ENCODE assay signal across 1 cellular context in the genomic region with DNA sequence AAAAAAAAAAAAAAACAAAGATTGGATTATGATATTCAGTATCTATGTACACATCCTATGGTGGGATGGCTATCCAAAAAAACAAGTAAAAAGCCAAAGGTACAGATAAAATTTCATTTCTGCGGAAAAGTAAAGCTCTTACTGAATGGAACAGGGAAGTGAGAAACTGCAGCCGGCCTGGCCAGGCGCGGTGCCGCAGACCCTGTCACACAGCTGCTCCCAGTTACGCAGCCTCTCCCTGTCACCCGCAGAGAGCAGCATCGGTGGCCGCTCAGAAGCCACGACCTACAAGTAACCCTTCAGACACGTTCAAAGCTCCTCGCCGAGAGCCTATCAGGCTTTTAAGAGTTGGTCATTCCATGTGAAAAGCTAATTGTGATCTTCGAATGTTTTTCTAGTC.
A peak's percentile ranks its signal among the peaks of the same experiment; 100 is the strongest.
TF ChIP-seq lines count a peak whose summit lies in the region.

No MANE protein-coding gene starts in this region.

TF ChIP-seq in GM12878, 131 proteins besides CTCF, POLR2A, EP300 and RAD21 (continued from another document):
- TF ChIP-seq, protein P1, sequence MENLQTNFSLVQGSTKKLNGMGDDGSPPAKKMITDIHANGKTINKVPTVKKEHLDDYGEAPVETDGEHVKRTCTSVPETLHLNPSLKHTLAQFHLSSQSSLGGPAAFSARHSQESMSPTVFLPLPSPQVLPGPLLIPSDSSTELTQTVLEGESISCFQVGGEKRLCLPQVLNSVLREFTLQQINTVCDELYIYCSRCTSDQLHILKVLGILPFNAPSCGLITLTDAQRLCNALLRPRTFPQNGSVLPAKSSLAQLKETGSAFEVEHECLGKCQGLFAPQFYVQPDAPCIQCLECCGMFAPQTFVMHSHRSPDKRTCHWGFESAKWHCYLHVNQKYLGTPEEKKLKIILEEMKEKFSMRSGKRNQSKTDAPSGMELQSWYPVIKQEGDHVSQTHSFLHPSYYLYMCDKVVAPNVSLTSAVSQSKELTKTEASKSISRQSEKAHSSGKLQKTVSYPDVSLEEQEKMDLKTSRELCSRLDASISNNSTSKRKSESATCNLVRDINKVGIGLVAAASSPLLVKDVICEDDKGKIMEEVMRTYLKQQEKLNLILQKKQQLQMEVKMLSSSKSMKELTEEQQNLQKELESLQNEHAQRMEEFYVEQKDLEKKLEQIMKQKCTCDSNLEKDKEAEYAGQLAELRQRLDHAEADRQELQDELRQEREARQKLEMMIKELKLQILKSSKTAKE (IDR thresholded peaks at IDR 0.05; ENCODE audit: low read depth, poor library complexity, severe bottlenecking): peak; percentile 37
- TF ChIP-seq YY1 (IDR thresholded peaks at IDR 0.05; ENCODE audit: low read depth, low read length) (no peak), ZNF24 (IDR thresholded peaks at IDR 0.05) (no peak), CHD2 (IDR thresholded peaks at IDR 0.05; ENCODE audit: borderline replicate concordance, low read depth, low read length) (peak; percentile 47; the same call in 1 of the 2 replicates), JUND (IDR thresholded peaks at IDR 0.05; ENCODE audit: low read depth, low read length) (0 out of 2 replicates have a peak, but pooled peaks have one; percentile 21), CREB1 (IDR thresholded peaks at IDR 0.05; ENCODE audit: low read depth) (0 out of 2 replicates have a peak, but pooled peaks have one; percentile 12), TCF3 (IDR thresholded peaks at IDR 0.05; ENCODE audit: borderline replicate concordance, insufficient read depth, low read depth, low read length) (peak; percentile 76; the same call in 1 of the 2 replicates), IRF4 (IDR thresholded peaks at IDR 0.05; ENCODE audit: low read depth, low read length) (peak; percentile 69; the same call in 1 of the 2 replicates), TCF12 (IDR thresholded peaks at IDR 0.05; ENCODE audit: low read depth, low read length) (peak; percentile 91), BHLHE40 (IDR thresholded peaks at IDR 0.05; ENCODE audit: borderline replicate concordance in 1 of 2, low read depth in 2 of 2, low read length in 1 of 2) (peak; percentile 20 to 56; a peak in 2 of 4 replicates), IKZF2 (IDR thresholded peaks at IDR 0.05) (peak; percentile 38 to 59; a peak in 2 of 4 replicates), PAX5 (IDR thresholded peaks at IDR 0.05; ENCODE audit: borderline replicate concordance, low read depth, low read length) (0 out of 2 replicates have a peak, but pooled peaks have one; percentile 20), NBN (IDR thresholded peaks at IDR 0.05) (0 out of 2 replicates have a peak, but pooled peaks have one; percentile 39), ATF7 (IDR thresholded peaks at IDR 0.05; ENCODE audit: low read depth) (0 out of 2 replicates have a peak, but pooled peaks have one; percentile 17), CHD4 (IDR thresholded peaks at IDR 0.05) (no peak)
- TF ChIP-seq, protein P2, sequence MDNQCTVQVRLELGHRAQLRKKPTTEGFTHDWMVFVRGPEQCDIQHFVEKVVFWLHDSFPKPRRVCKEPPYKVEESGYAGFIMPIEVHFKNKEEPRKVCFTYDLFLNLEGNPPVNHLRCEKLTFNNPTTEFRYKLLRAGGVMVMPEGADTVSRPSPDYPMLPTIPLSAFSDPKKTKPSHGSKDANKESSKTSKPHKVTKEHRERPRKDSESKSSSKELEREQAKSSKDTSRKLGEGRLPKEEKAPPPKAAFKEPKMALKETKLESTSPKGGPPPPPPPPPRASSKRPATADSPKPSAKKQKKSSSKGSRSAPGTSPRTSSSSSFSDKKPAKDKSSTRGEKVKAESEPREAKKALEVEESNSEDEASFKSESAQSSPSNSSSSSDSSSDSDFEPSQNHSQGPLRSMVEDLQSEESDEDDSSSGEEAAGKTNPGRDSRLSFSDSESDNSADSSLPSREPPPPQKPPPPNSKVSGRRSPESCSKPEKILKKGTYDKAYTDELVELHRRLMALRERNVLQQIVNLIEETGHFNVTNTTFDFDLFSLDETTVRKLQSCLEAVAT (IDR thresholded peaks at IDR 0.05): peak; percentile 53; the same call in 1 of the 2 replicates
- TF ChIP-seq, protein P3, sequence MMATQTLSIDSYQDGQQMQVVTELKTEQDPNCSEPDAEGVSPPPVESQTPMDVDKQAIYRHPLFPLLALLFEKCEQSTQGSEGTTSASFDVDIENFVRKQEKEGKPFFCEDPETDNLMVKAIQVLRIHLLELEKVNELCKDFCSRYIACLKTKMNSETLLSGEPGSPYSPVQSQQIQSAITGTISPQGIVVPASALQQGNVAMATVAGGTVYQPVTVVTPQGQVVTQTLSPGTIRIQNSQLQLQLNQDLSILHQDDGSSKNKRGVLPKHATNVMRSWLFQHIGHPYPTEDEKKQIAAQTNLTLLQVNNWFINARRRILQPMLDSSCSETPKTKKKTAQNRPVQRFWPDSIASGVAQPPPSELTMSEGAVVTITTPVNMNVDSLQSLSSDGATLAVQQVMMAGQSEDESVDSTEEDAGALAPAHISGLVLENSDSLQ (IDR thresholded peaks at IDR 0.05): 0 out of 2 replicates have a peak, but pooled peaks have one; percentile 27
- TF ChIP-seq, protein P4, sequence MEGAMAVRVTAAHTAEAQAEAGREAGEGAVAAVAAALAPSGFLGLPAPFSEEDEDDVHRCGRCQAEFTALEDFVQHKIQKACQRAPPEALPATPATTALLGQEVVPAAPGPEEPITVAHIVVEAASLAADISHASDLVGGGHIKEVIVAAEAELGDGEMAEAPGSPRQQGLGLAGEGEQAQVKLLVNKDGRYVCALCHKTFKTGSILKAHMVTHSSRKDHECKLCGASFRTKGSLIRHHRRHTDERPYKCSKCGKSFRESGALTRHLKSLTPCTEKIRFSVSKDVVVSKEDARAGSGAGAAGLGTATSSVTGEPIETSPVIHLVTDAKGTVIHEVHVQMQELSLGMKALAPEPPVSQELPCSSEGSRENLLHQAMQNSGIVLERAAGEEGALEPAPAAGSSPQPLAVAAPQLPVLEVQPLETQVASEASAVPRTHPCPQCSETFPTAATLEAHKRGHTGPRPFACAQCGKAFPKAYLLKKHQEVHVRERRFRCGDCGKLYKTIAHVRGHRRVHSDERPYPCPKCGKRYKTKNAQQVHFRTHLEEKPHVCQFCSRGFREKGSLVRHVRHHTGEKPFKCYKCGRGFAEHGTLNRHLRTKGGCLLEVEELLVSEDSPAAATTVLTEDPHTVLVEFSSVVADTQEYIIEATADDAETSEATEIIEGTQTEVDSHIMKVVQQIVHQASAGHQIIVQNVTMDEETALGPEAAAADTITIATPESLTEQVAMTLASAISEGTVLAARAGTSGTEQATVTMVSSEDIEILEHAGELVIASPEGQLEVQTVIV (IDR thresholded peaks at IDR 0.05; ENCODE audit: borderline replicate concordance, partially characterized antibody): no peak
TF ChIP-seq in GM12878: peak in this region for 21.
